12 cellular contexts compared by ENCODE assay signal in the genomic region with DNA sequence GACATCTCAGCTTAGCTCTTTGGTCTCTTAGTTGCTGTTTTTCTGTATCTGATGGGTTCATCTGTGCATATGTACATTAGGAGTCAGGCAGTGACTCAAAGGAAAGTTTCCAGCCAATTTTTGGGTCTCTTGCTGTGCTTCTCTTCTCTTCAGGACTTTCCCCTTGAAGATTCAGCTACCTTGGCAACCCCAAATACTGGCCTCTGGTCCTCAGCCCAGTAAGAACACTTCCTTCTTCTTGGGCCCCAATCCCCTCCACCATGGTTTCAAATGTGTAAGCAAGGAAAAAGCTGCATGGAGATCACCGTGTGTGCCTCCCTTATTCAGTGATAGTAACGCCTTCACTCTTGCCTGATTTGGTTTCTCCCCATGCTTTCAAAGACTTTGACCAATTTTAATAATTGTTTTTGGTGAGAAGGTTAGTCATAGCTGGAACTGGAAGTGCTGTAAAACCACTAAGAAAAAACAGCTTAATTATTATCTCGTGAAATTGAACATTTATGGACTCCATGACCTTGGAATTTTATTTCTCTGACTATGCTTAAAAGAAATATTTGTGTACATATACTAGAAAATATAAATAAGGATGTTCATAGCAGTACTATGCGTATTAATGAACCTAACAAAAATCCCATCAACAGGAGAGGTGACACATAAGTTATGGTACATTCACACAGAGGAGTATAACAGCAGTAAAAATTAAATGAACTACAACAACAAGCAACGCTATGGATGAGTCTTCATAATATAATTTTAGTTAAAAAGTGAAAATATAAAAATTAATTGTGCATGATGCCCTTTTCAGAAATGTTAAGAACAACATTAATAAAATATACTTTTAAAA.
DNase-seq lines count a peak whose midpoint lies in the region; ATAC-seq lines count a peak whose summit lies in the region.
"Had no signal": no experiment of that assay in that cellular context is flagged by ENCODE, and none has a peak within 500 bp of the region (broad histone marks: within the 10 kb centered on the region; RNA-seq: fewer than 3 reads in every experiment).

No MANE protein-coding gene starts in this region.

- ATAC-seq in activated CD4-positive, alpha-beta T cell treated with anti-CD3 and anti-CD28 coated beads for 36 hours = peak; percentile 85
- ATAC-seq in GM21619 (IDR thresholded peaks at IDR 0.05; ENCODE audit: unreplicated experiment) (peak; percentile 87), HG03378 (IDR thresholded peaks at IDR 0.05; ENCODE audit: unreplicated experiment) (peak; percentile 92), HG03521 (IDR thresholded peaks at IDR 0.05; ENCODE audit: unreplicated experiment) (no peak), T-cell (replicated peaks in 1 of 4) (no peak)

- no peaks in the 10 kb centered on the region for H3K36me3 Mint-ChIP-seq in activated CD4-positive, alpha-beta T cell treated with anti-CD3 and anti-CD28 coated beads for 36 hours (ENCODE audit: low read depth)
- H3K36me3 Mint-ChIP-seq in T-cell = no peaks in the 10 kb centered on the region

- H3K36me3 ChIP-seq in effector memory CD4-positive, alpha-beta T cell (ENCODE audit: control insufficient read depth, insufficient read depth, low read length) = no peaks in the 10 kb centered on the region
- H3K36me3 ChIP-seq: brain microvascular endothelial cell had no signal

- H3K27me3 ChIP-seq in effector memory CD4-positive, alpha-beta T cell (replicated peaks; ENCODE audit: control insufficient read depth, insufficient read depth, low read length, poor library complexity, severe bottlenecking) = no peaks in the 10 kb centered on the region
- H3K27me3 ChIP-seq: brain microvascular endothelial cell had no signal

- H3K4me3 ChIP-seq in effector memory CD4-positive, alpha-beta T cell (ENCODE audit: insufficient read depth, low read depth, low read length, poor library complexity, severe bottlenecking) = no peak overlapping the region
- H3K4me3 ChIP-seq: GM23248 had no signal

- no peak overlapping the region for H3K27ac ChIP-seq in effector memory CD4-positive, alpha-beta T cell (ENCODE audit: insufficient read depth, low read length, poor library complexity, severe bottlenecking)
- H3K27ac ChIP-seq: brain microvascular endothelial cell, GM23248 had no signal

- H3K4me3 Mint-ChIP-seq in activated CD4-positive, alpha-beta T cell treated with anti-CD3 and anti-CD28 coated beads for 36 hours = no peak overlapping the region
- no peak overlapping the region for H3K4me3 Mint-ChIP-seq in T-cell

- POLR2A ChIA-PET in activated CD4-positive, alpha-beta T cell treated with anti-CD3 and anti-CD28 coated beads for 36 hours (lab: Charles Lee) = interaction anchor here (0.6 to 1.5 kb wide), 5 partner anchors 53 to 130 kb away, joined by 3 to 7 read pairs (median 4); no protein-coding TSS in a partner anchor
- POLR2A ChIA-PET in T-cell (lab: Charles Lee) = no interaction called here

- DNase-seq in activated CD4-positive, alpha-beta T cell treated with anti-CD3 and anti-CD28 coated beads for 36 hours = peak; percentile 31
- DNase-seq in activated CD4-positive, alpha-beta T cell treated with anti-CD3 and anti-CD28 coated beads, Interleukin-2, amount 50 U/mL, for 4 hours = no peak
- peak; percentile 64 for DNase-seq in kidney tubule cell (ENCODE audit: low spot score)
- DNase-seq in T-cell = no peak
- DNase-seq in effector memory CD4-positive, alpha-beta T cell = no peak
- DNase-seq: 8988T; brain microvascular endothelial cell; GM23248; NK-92 treated with Interleukin-12 subunit alpha and Interleukin-12 subunit beta, amount 100 ng/mL, for 24 hours had no signal

- CTCF ChIA-PET in activated CD4-positive, alpha-beta T cell treated with anti-CD3 and anti-CD28 coated beads for 36 hours (lab: Charles Lee) = interaction anchor here (0.6 to 1.6 kb wide), 2 partner anchors 43 to 124 kb away, joined by 3 read pairs; no protein-coding TSS in a partner anchor
- CTCF ChIA-PET in T-cell (lab: Charles Lee) = no interaction called here

- H3K4me1 ChIP-seq in effector memory CD4-positive, alpha-beta T cell (ENCODE audit: control insufficient read depth, insufficient read depth, low read length, poor library complexity, severe bottlenecking) = no peaks in the 10 kb centered on the region

- no peaks in the 10 kb centered on the region for H3K9me3 Mint-ChIP-seq in activated CD4-positive, alpha-beta T cell treated with anti-CD3 and anti-CD28 coated beads for 36 hours (ENCODE audit: low read depth)
- no peaks in the 10 kb centered on the region for H3K9me3 Mint-ChIP-seq in T-cell

- H3K27ac Mint-ChIP-seq in activated CD4-positive, alpha-beta T cell treated with anti-CD3 and anti-CD28 coated beads for 36 hours = peak overlapping the region; percentile 44
- H3K27ac Mint-ChIP-seq in T-cell = no peak overlapping the region

- no peaks in the 10 kb centered on the region for H3K9me3 ChIP-seq in effector memory CD4-positive, alpha-beta T cell (ENCODE audit: control insufficient read depth, low read length)

- H3K4me1 Mint-ChIP-seq in activated CD4-positive, alpha-beta T cell treated with anti-CD3 and anti-CD28 coated beads for 36 hours = peaks cover 8% of the 10 kb centered on the region
- no peaks in the 10 kb centered on the region for H3K4me1 Mint-ChIP-seq in T-cell

- intact Hi-C loops in activated CD4-positive, alpha-beta T cell treated with anti-CD3 and anti-CD28 coated beads for 36 hours (cut with DNase I, micrococcal nuclease) = loop anchor here in 1 of 2 experiments (1.0 to 5.0 kb wide), 2 partner anchors 49 to 93 kb away; no protein-coding TSS in a partner anchor

- H3K27me3 Mint-ChIP-seq in activated CD4-positive, alpha-beta T cell treated with anti-CD3 and anti-CD28 coated beads for 36 hours = no peaks in the 10 kb centered on the region
- H3K27me3 Mint-ChIP-seq in T-cell = no peaks in the 10 kb centered on the region

Comparison
In these comparisons a context has a peak if more than half of its experiments do, and no peak if none do; other contexts are left out.
1. DNase-seq: peak in activated CD4-positive, alpha-beta T cell treated with anti-CD3 and anti-CD28 coated beads for 36 hours (single experiment) and kidney tubule cell (single experiment); none in activated CD4-positive, alpha-beta T cell treated with anti-CD3 and anti-CD28 coated beads, Interleukin-2, amount 50 U/mL, for 4 hours (0 of 2), T-cell (0 of 34) and effector memory CD4-positive, alpha-beta T cell (0 of 3).
2. ATAC-seq: peak in activated CD4-positive, alpha-beta T cell treated with anti-CD3 and anti-CD28 coated beads for 36 hours (single experiment), GM21619 (single experiment) and HG03378 (single experiment); none in HG03521 (single experiment) and T-cell (0 of 4).